ENCODE assay signal across 26 cellular contexts in genomic region chr4:77167866-77168265, GRCh38. TPM values are rescaled to one million over a fixed set of nuclear protein-coding genes. Genes with fewer than 3 reads are reported as not detected.
A peak's percentile ranks its signal among the peaks of the same experiment; 100 is the strongest.
DNase-seq lines count a peak whose midpoint lies in the region; ATAC-seq and TF ChIP-seq lines count a peak whose summit lies in the region.
"Had no signal": no experiment of that assay in that cellular context is flagged by ENCODE, and none has a peak within 500 bp of the region (broad histone marks: within the 10 kb centered on the region; RNA-seq: fewer than 3 reads in every experiment).

No MANE protein-coding gene starts in this region.

- no peaks in the 10 kb centered on the region for H3K4me1 ChIP-seq in HEK293 (ENCODE audit: control insufficient read depth, insufficient read depth, low read length)

- H3K27ac ChIP-seq in HEK293 (ENCODE audit: extremely low read depth, low read depth, low read length) = no peak overlapping the region
- H3K27ac ChIP-seq: esophagus muscularis mucosa, SK-N-MC had no signal

- CTCF ChIA-PET in HEK293 (lab: Yijun Ruan, JAX) (no interaction called here), activated B cell treated with CpG ODN at 0.5 μM for 24 hours (lab: Charles Lee) (interaction anchor here (0.9 kb wide), 1 partner anchor 35 kb away, joined by 5 read pairs; no protein-coding TSS in a partner anchor)

- H3K36me3 Mint-ChIP-seq in activated B cell treated with CpG ODN at 0.5 μM for 24 hours (ENCODE audit: low read depth) = peaks cover 81% of the 10 kb centered on the region
- H3K36me3 Mint-ChIP-seq in memory B cell = peaks cover 43% of the 10 kb centered on the region
- peaks cover 62% of the 10 kb centered on the region for H3K36me3 Mint-ChIP-seq in progenitor cell of endocrine pancreas (ENCODE audit: insufficient read depth)

- TF ChIP-seq CTCF in HEK293 (tag by site-specific recombination; IDR thresholded peaks at IDR 0.05) = no peak
- no peak for TF ChIP-seq CTCF in activated B cell treated with CpG ODN at 0.5 μM for 24 hours (IDR thresholded peaks at IDR 0.05)
- TF ChIP-seq CTCF in progenitor cell of endocrine pancreas (IDR thresholded peaks at IDR 0.05; ENCODE audit: unreplicated experiment) = no peak

- no peaks in the 10 kb centered on the region for H3K9me3 Mint-ChIP-seq in activated B cell treated with CpG ODN at 0.5 μM for 24 hours
- H3K9me3 Mint-ChIP-seq in memory B cell = no peaks in the 10 kb centered on the region
- H3K9me3 Mint-ChIP-seq in progenitor cell of endocrine pancreas (ENCODE audit: low read depth) = peaks cover 3% of the 10 kb centered on the region
- H3K9me3 Mint-ChIP-seq: activated naive CD8-positive, alpha-beta T cell treated with anti-CD3 and anti-CD28 coated beads, Interleukin-2, amount 50 U/mL, for 24 hours; CD4-positive, alpha-beta T cell; dendritic cell treated with granulocyte-macrophage colony-stimulating factor and Interleukin-4, amounts not matched to agents 40 ng/mL and 50 ng/mL, for 4 days; GM23338 had no signal

- H3K36me3 ChIP-seq in HEK293 (ENCODE audit: control insufficient read depth in 2 of 2, insufficient read depth in 1 of 2, low read length in 2 of 2) = peaks cover 15 to 72% of the 10 kb centered on the region in 2 experiments

- ATAC-seq in activated B cell treated with CpG ODN at 0.5 μM for 24 hours (ENCODE audit: low read depth) = no peak
- ATAC-seq in memory B cell (ENCODE audit: low read depth) = no peak
- no peak for ATAC-seq in HG03342 (IDR thresholded peaks at IDR 0.05; ENCODE audit: unreplicated experiment)
- ATAC-seq in HG02623 (IDR thresholded peaks at IDR 0.05; ENCODE audit: unreplicated experiment) = no peak
- ATAC-seq: activated naive CD8-positive, alpha-beta T cell treated with anti-CD3 and anti-CD28 coated beads, Interleukin-2, amount 50 U/mL, for 24 hours; GM23338; stimulated activated naive CD8-positive, alpha-beta T cell treated with anti-CD3 and anti-CD28 coated beads, Interleukin-15, Interleukin-2, amounts not matched to agents 100 U/mL and 50 U/mL, for 24 hours had no signal

- DNase-seq in activated B cell treated with CpG ODN at 0.5 μM for 24 hours = no peak
- no peak for DNase-seq in memory B cell (ENCODE audit: low spot score in 2 of 2)
- no peak for DNase-seq in progenitor cell of endocrine pancreas (ENCODE audit: low spot score, unreplicated experiment)
- DNase-seq in amniotic stem cell (lab: John Stamatoyannopoulos, UW) = no peak
- DNase-seq: activated CD4-positive, alpha-beta T cell treated with anti-CD3 and anti-CD28 coated beads, Interleukin-2, amount 50 U/mL, for 48 hours; activated naive CD8-positive, alpha-beta T cell treated with anti-CD3 and anti-CD28 coated beads, Interleukin-2, amount 50 U/mL, for 24 hours; activated T-cell treated with anti-CD3 and anti-CD28 coated beads, Interleukin-2, amount 50 U/mL, for 48 hours; AML-193; CD4-positive, alpha-beta T cell; central memory CD4-positive, alpha-beta T cell; foreskin fibroblast; IMR-90; mammary epithelial cell; NCI-H1105 treated with DMSO at 0.1 percent for 48 hours; NCI-H187 treated with DMSO at 0.1 percent for 48 hours; NCI-H526; NK-92 treated with Interleukin-12 subunit alpha and Interleukin-12 subunit beta, amount 100 ng/mL, for 24 hours; stimulated activated naive CD8-positive, alpha-beta T cell treated with anti-CD3 and anti-CD28 coated beads, Interleukin-15, Interleukin-2, amounts not matched to agents 100 U/mL and 50 U/mL, for 24 hours; T-helper 1 cell had no signal

- intact Hi-C loops in activated B cell treated with CpG ODN at 0.5 μM for 24 hours (cut with micrococcal nuclease) = no loop called here

- POLR2A ChIA-PET in HEK293 (lab: Yijun Ruan, JAX) (no interaction called here), activated B cell treated with CpG ODN at 0.5 μM for 24 hours (lab: Charles Lee) (no interaction called here)

- no peak overlapping the region for H3K4me3 ChIP-seq in HEK293 (ENCODE audit: low read depth, low read length)
- H3K4me3 ChIP-seq: esophagus muscularis mucosa, GM23338, SK-N-MC had no signal

- H3K9me3 ChIP-seq in HEK293 (ENCODE audit: control insufficient read depth, insufficient read depth, low read depth, low read length) = no peaks in the 10 kb centered on the region
- H3K9me3 ChIP-seq: esophagus muscularis mucosa had no signal

- no peaks in the 10 kb centered on the region for H3K27me3 Mint-ChIP-seq in activated B cell treated with CpG ODN at 0.5 μM for 24 hours
- no peaks in the 10 kb centered on the region for H3K27me3 Mint-ChIP-seq in memory B cell
- H3K27me3 Mint-ChIP-seq in progenitor cell of endocrine pancreas = no peaks in the 10 kb centered on the region
- H3K27me3 Mint-ChIP-seq: activated naive CD8-positive, alpha-beta T cell treated with anti-CD3 and anti-CD28 coated beads, Interleukin-2, amount 50 U/mL, for 24 hours; CD4-positive, alpha-beta T cell; dendritic cell treated with granulocyte-macrophage colony-stimulating factor and Interleukin-4, amounts not matched to agents 40 ng/mL and 50 ng/mL, for 4 days had no signal

- H3K4me3 Mint-ChIP-seq in activated B cell treated with CpG ODN at 0.5 μM for 24 hours (no peak overlapping the region), memory B cell (no peak overlapping the region), progenitor cell of endocrine pancreas (ENCODE audit: low read depth) (no peak overlapping the region)
- H3K4me3 Mint-ChIP-seq: activated naive CD8-positive, alpha-beta T cell treated with anti-CD3 and anti-CD28 coated beads, Interleukin-2, amount 50 U/mL, for 24 hours; CD4-positive, alpha-beta T cell; dendritic cell treated with granulocyte-macrophage colony-stimulating factor and Interleukin-4, amounts not matched to agents 40 ng/mL and 50 ng/mL, for 4 days; GM23338 had no signal

- H3K4me1 Mint-ChIP-seq in activated B cell treated with CpG ODN at 0.5 μM for 24 hours (peaks cover 23% of the 10 kb centered on the region), memory B cell (peaks cover 26% of the 10 kb centered on the region), progenitor cell of endocrine pancreas (ENCODE audit: low read depth) (peaks cover 56% of the 10 kb centered on the region)
- H3K4me1 Mint-ChIP-seq: GM23338 had no signal

- H3K27ac Mint-ChIP-seq in activated B cell treated with CpG ODN at 0.5 μM for 24 hours (peak overlapping the region; percentile 36), memory B cell (peak overlapping the region; percentile 55), progenitor cell of endocrine pancreas (peak overlapping the region; percentile 65)
- H3K27ac Mint-ChIP-seq: activated naive CD8-positive, alpha-beta T cell treated with anti-CD3 and anti-CD28 coated beads, Interleukin-2, amount 50 U/mL, for 24 hours; CD4-positive, alpha-beta T cell; dendritic cell treated with granulocyte-macrophage colony-stimulating factor and Interleukin-4, amounts not matched to agents 40 ng/mL and 50 ng/mL, for 4 days; GM23338 had no signal

TF ChIP-seq in HEK293, 187 proteins besides CTCF, POLR2A, EP300 and RAD21:
- TF ChIP-seq ZNF449 (tag by site-specific recombination; IDR thresholded peaks at IDR 0.05) (peak; percentile 91), ZXDB (tag by site-specific recombination; IDR thresholded peaks at IDR 0.05) (no peak), PRDM10 (tag by site-specific recombination; IDR thresholded peaks at IDR 0.05) (peak; percentile 28; the same call in 1 of the 2 replicates)
TF ChIP-seq in HEK293: peak in this region for 2.

RNA-seq across cellular contexts. Expression of gene CCNG2, which starts 10.9 kb away (rescaled TPM):
- total RNA-seq in activated B cell treated with CpG ODN at 0.5 μM for 24 hours (32.0 and 34.6 TPM in 2 replicates), progenitor cell of endocrine pancreas (84.0 and 89.5 TPM in 2 replicates)
